In genomic region chr11:100825610-100826009, GRCh38 we compare ENCODE assay signal across 1 cellular context.
TF ChIP-seq lines count a peak whose summit lies in the region.

No MANE protein-coding gene starts in this region.

TF ChIP-seq in H1, 55 proteins besides CTCF, POLR2A, EP300 and RAD21:
- TF ChIP-seq TAF7 (optimal IDR thresholded peaks at IDR 0.05; ENCODE audit: borderline replicate concordance, low read depth, low read length) (no peak), EZH2 (IDR thresholded peaks at IDR 0.05; ENCODE audit: low read depth, low read length, severe bottlenecking) (no peak), BACH1 (IDR thresholded peaks at IDR 0.05; ENCODE audit: low read length) (no peak), MAFK (IDR thresholded peaks at IDR 0.05; ENCODE audit: low read depth, low read length) (no peak), CBX8 (IDR thresholded peaks at IDR 0.05; ENCODE audit: borderline replicate concordance, low read depth, low read length) (no peak), CHD1 (IDR thresholded peaks at IDR 0.05; ENCODE audit: low read depth, low read length) (no peak), MAX (IDR thresholded peaks at IDR 0.05) (no peak), SIN3A (conservative IDR thresholded peaks at IDR 0.05 in 1 of 2, IDR thresholded peaks at IDR 0.05 in 1 of 2; ENCODE audit: low read depth in 1 of 2, low read length in 2 of 2) (no peak), KDM1A (IDR thresholded peaks at IDR 0.05; ENCODE audit: borderline replicate concordance, low read length) (no peak), NRF1 (IDR thresholded peaks at IDR 0.05; ENCODE audit: low read depth, low read length) (no peak), PHF8 (conservative IDR thresholded peaks at IDR 0.05; ENCODE audit: low read depth, low read length) (no peak)
